ENCODE assay signal across 8 cellular contexts in the genomic region with DNA sequence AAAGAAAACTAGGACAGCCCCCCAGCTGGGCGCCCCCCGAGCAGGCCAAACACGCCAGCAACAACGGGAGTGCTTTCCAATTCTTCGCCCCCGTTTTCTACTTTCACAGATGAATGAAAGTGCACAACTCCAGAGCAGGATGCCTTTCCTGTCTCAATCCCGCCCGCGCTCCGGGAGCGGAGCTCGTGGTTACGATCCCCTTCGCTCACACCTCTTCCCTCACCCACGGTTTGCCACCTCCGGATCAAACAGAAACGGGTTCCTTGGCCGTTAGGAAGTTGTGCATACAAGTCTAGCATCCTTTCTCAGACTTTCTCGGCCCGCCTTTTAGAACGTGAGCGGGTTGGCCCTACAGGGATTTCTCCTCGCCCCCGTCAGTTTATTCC. TPM values are rescaled to one million over a fixed set of nuclear protein-coding genes. Genes with fewer than 3 reads are reported as not detected.
DNase-seq lines count a peak whose midpoint lies in the region; ATAC-seq and TF ChIP-seq lines count a peak whose summit lies in the region.

No MANE protein-coding gene starts in this region.

- no peaks in the 10 kb centered on the region for H3K9me2 ChIP-seq in HCT116 (ENCODE audit: insufficient read depth)

- H3K27me3 Mint-ChIP-seq in CD4-positive, CD25-positive, alpha-beta regulatory T cell: no peaks in the 10 kb centered on the region
- no peaks in the 10 kb centered on the region for H3K27me3 Mint-ChIP-seq in stimulated activated naive B cell treated with anti-CD40 and anti-IgM and Interleukin-4, amounts not matched to agents 10 μg/mL and 1 μg/mL and 100 μg/mL, for 72 hours

- peak overlapping the region; percentile 27 for H2AFZ ChIP-seq in HCT116 (ENCODE audit: low read depth, low read length, poor library complexity, severe bottlenecking)

- peak; percentile 19 to 62 (median 34) for DNase-seq in CD4-positive, CD25-positive, alpha-beta regulatory T cell
- DNase-seq in HCT116 (ENCODE audit: low read depth, low spot score): no peak
- DNase-seq in SK-N-MC (ENCODE audit: low read depth, low spot score): no peak
- DNase-seq in colonic mucosa: peak; percentile 53
- DNase-seq in lung microvascular endothelial cell (ENCODE audit: low read depth in 2 of 2): peak; percentile 50 to 60
- peak; percentile 18 for DNase-seq in stimulated activated naive B cell treated with anti-CD40 and anti-IgM and Interleukin-4, amounts not matched to agents 10 μg/mL and 1 μg/mL and 100 μg/mL, for 72 hours
- no peak for DNase-seq in amniotic stem cell (lab: John Stamatoyannopoulos, UW)

- intact Hi-C loops in HCT116 (cut with micrococcal nuclease) (no loop called here), colonic mucosa (cut with DNase I) (loop anchor here (5.0 kb wide), 1 partner anchor 47 kb away; the partner anchor contains the start of gene TRIM37)

- ATAC-seq in CD4-positive, CD25-positive, alpha-beta regulatory T cell (ENCODE audit: low read depth in 2 of 2): no peak
- ATAC-seq in HCT116 (peak; percentile 2), GM21737 (IDR thresholded peaks at IDR 0.05; ENCODE audit: unreplicated experiment) (no peak)
- no peak for ATAC-seq in stimulated activated naive B cell treated with anti-CD40 and anti-IgM and Interleukin-4, amounts not matched to agents 10 μg/mL and 1 μg/mL and 100 μg/mL, for 72 hours (replicated peaks)

- CTCF ChIA-PET in HCT116 (lab: Charles Lee): no interaction called here

- no peaks in the 10 kb centered on the region for H3K36me3 Mint-ChIP-seq in CD4-positive, CD25-positive, alpha-beta regulatory T cell
- H3K36me3 Mint-ChIP-seq in stimulated activated naive B cell treated with anti-CD40 and anti-IgM and Interleukin-4, amounts not matched to agents 10 μg/mL and 1 μg/mL and 100 μg/mL, for 72 hours: peaks cover 0 to 4% of the 10 kb centered on the region in 2 donors

- no peaks in the 10 kb centered on the region for H3K9me3 ChIP-seq in CD4-positive, CD25-positive, alpha-beta regulatory T cell (ENCODE audit: control insufficient read depth in 2 of 2, low read length in 2 of 2)
- H3K9me3 ChIP-seq in HCT116 (ENCODE audit: control insufficient read depth in 1 of 2, insufficient read depth in 1 of 2, low read depth in 1 of 2, low read length in 2 of 2) (no peaks in the 10 kb centered on the region), SK-N-MC (ENCODE audit: low read depth, low read length) (no peaks in the 10 kb centered on the region), colonic mucosa (no peaks in the 10 kb centered on the region)

- peak overlapping the region; percentile 88 for H3K4me3 ChIP-seq in CD4-positive, CD25-positive, alpha-beta regulatory T cell (ENCODE audit: low read depth, low read length)
- H3K4me3 ChIP-seq in HCT116 (replicated peaks in 1 of 2; ENCODE audit: low read depth in 1 of 2, low read length in 2 of 2): peak overlapping the region; percentile 71 to 80
- H3K4me3 ChIP-seq in SK-N-MC: peak overlapping the region; percentile 97
- peak overlapping the region; percentile 87 for H3K4me3 ChIP-seq in colonic mucosa

- peak overlapping the region; percentile 86 for H3K4me2 ChIP-seq in HCT116 (ENCODE audit: low read length)

- BruUV-seq in HCT116 (replicated peaks; lab: Mats Ljungman, UMichigan): TSS peak; percentile 58

- H3K27ac ChIP-seq in CD4-positive, CD25-positive, alpha-beta regulatory T cell (ENCODE audit: insufficient read depth, low read length, poor library complexity, severe bottlenecking): peak overlapping the region; percentile 79
- H3K27ac ChIP-seq in HCT116 (ENCODE audit: low read depth, low read length): peak overlapping the region; percentile 90
- peak overlapping the region; percentile 98 for H3K27ac ChIP-seq in SK-N-MC
- H3K27ac ChIP-seq in colonic mucosa: peak overlapping the region; percentile 88

- no peaks in the 10 kb centered on the region for H4K20me1 ChIP-seq in HCT116 (ENCODE audit: insufficient read depth)

- TF ChIP-seq POLR2A in HCT116 (IDR thresholded peaks at IDR 0.05; ENCODE audit: borderline replicate concordance, extremely low read depth, insufficient read depth, insufficient read length): no peak

- H3K4me1 ChIP-seq in CD4-positive, CD25-positive, alpha-beta regulatory T cell (ENCODE audit: control insufficient read depth, insufficient read depth, low read length, poor library complexity, severe bottlenecking): peaks cover 55% of the 10 kb centered on the region
- H3K4me1 ChIP-seq in HCT116 (ENCODE audit: control insufficient read depth in 1 of 2, insufficient read depth in 2 of 2, low read length in 2 of 2) (peaks cover 31 to 42% of the 10 kb centered on the region in 2 experiments), colonic mucosa (no peaks in the 10 kb centered on the region)

- no peaks in the 10 kb centered on the region for H3K27me3 ChIP-seq in CD4-positive, CD25-positive, alpha-beta regulatory T cell (ENCODE audit: control insufficient read depth, insufficient read depth, low read length)
- no peaks in the 10 kb centered on the region for H3K27me3 ChIP-seq in HCT116 (ENCODE audit: insufficient read depth, low read length)
- H3K27me3 ChIP-seq in colonic mucosa: no peaks in the 10 kb centered on the region

- no peaks in the 10 kb centered on the region for H3K36me3 ChIP-seq in CD4-positive, CD25-positive, alpha-beta regulatory T cell (ENCODE audit: control insufficient read depth, insufficient read depth, low read length)
- H3K36me3 ChIP-seq in HCT116 (ENCODE audit: control insufficient read depth in 1 of 2, insufficient read depth in 2 of 2, low read length in 2 of 2) (no peaks in the 10 kb centered on the region), SK-N-MC (ENCODE audit: insufficient read depth, low read length) (peaks cover 15% of the 10 kb centered on the region), colonic mucosa (no peaks in the 10 kb centered on the region)

- POLR2A ChIA-PET in HCT116 (lab: Charles Lee): interaction anchor here (1.3 to 1.8 kb wide), 2 partner anchors 17 to 524 kb away, joined by 5 to 11 read pairs; no protein-coding TSS in a partner anchor

- TF ChIP-seq RAD21 in HCT116 (IDR thresholded peaks at IDR 0.05; ENCODE audit: low read depth): no peak

- RAD21 ChIA-PET in HCT116 (lab: Charles Lee; ENCODE audit: low non-redundant PET in 1 of 2, low total read pairs in 2 of 2, uncharacterized antibody in 2 of 2, unreplicated experiment in 2 of 2): interaction anchor here in 1 of 2 experiments (1.3 kb wide), 1 partner anchor 48 kb away, joined by 4 read pairs; the partner anchor contains the start of gene TRIM37

- TF ChIP-seq CTCF in HCT116 (IDR thresholded peaks at IDR 0.05 in 2 of 3, conservative IDR thresholded peaks at IDR 0.05 in 1 of 3; ENCODE audit: borderline replicate concordance in 1 of 3, insufficient read depth in 1 of 3, low read depth in 2 of 3, low read length in 2 of 3): no peak
- TF ChIP-seq CTCF in colonic mucosa (IDR thresholded peaks at IDR 0.05): no peak

- no peak overlapping the region for H3K27ac Mint-ChIP-seq in CD4-positive, CD25-positive, alpha-beta regulatory T cell
- no peak overlapping the region for H3K27ac Mint-ChIP-seq in stimulated activated naive B cell treated with anti-CD40 and anti-IgM and Interleukin-4, amounts not matched to agents 10 μg/mL and 1 μg/mL and 100 μg/mL, for 72 hours

- no peaks in the 10 kb centered on the region for H3K9me3 Mint-ChIP-seq in CD4-positive, CD25-positive, alpha-beta regulatory T cell
- no peaks in the 10 kb centered on the region for H3K9me3 Mint-ChIP-seq in stimulated activated naive B cell treated with anti-CD40 and anti-IgM and Interleukin-4, amounts not matched to agents 10 μg/mL and 1 μg/mL and 100 μg/mL, for 72 hours

- peaks cover 89% of the 10 kb centered on the region for H3K79me2 ChIP-seq in HCT116 (ENCODE audit: insufficient read depth, low read length)

- peaks cover 15 to 57% (median 45%) of the 10 kb centered on the region in 4 donors for H3K4me1 Mint-ChIP-seq in CD4-positive, CD25-positive, alpha-beta regulatory T cell
- H3K4me1 Mint-ChIP-seq in stimulated activated naive B cell treated with anti-CD40 and anti-IgM and Interleukin-4, amounts not matched to agents 10 μg/mL and 1 μg/mL and 100 μg/mL, for 72 hours: peaks cover 11 to 17% of the 10 kb centered on the region in 2 donors

- H3K9ac ChIP-seq in HCT116 (ENCODE audit: low read length) (peak overlapping the region; percentile 94), SK-N-MC (ENCODE audit: insufficient read length) (peak overlapping the region; percentile 98), colonic mucosa (ENCODE audit: low read depth in 2 of 2, low read length in 2 of 2) (peak overlapping the region; percentile 73 to 85)

- no peak overlapping the region for H3K4me3 Mint-ChIP-seq in CD4-positive, CD25-positive, alpha-beta regulatory T cell
- H3K4me3 Mint-ChIP-seq in stimulated activated naive B cell treated with anti-CD40 and anti-IgM and Interleukin-4, amounts not matched to agents 10 μg/mL and 1 μg/mL and 100 μg/mL, for 72 hours: no peak overlapping the region

TF ChIP-seq in HCT116, 20 proteins besides CTCF, POLR2A, EP300 and RAD21 (continues in another document):
- TF ChIP-seq TCF7L2 (IDR thresholded peaks at IDR 0.05; ENCODE audit: borderline replicate concordance, extremely low read depth, insufficient read depth, insufficient read length): no peak
- peak; percentile 60; the same call in 1 of the 2 replicates for TF ChIP-seq ZFX (IDR thresholded peaks at IDR 0.05)
- TF ChIP-seq POLR2AphosphoS5 (IDR thresholded peaks at IDR 0.05; ENCODE audit: low read depth, low read length): peak; percentile 58; the same call in 1 of the 2 replicates

RNA-seq across cellular contexts. Expression of gene SKA2, which starts 0.7 kb away (rescaled TPM):
- 37.7 TPM for total RNA-seq in CD4-positive, CD25-positive, alpha-beta regulatory T cell
- polyA plus RNA-seq in CD4-positive, CD25-positive, alpha-beta regulatory T cell: 10 to 100 TPM; 38.5 to 86.7 (median 68.5) TPM
- total RNA-seq in HCT116 (2021; ENCODE audit: unreplicated experiment) (72.8 TPM), colonic mucosa (10 to 100 TPM; 29.5 to 53.8 TPM), lung microvascular endothelial cell (29.8 and 40.3 TPM in 2 replicates)
- polyA plus RNA-seq in HCT116 (2012): 22.3 and 38.5 TPM in 2 replicates

RNA-seq across cellular contexts. Expression of gene PRR11, which starts 1.2 kb away (rescaled TPM):
- 3.0 TPM for total RNA-seq in CD4-positive, CD25-positive, alpha-beta regulatory T cell
- polyA plus RNA-seq in CD4-positive, CD25-positive, alpha-beta regulatory T cell: 1 to 10 TPM; 1.2 to 1.8 (median 1.5) TPM
- 86.7 TPM for total RNA-seq in HCT116 (2021; ENCODE audit: unreplicated experiment)
- polyA plus RNA-seq in HCT116 (2012): 53.5 and 82.5 TPM in 2 replicates
- 10 to 100 TPM; 10.8 to 34.0 TPM for total RNA-seq in colonic mucosa
- 1.2 and 6.3 TPM in 2 replicates for total RNA-seq in lung microvascular endothelial cell

RNA-seq across cellular contexts. Expression of gene TRIM37, which starts 47.6 kb away (rescaled TPM):
- 27.9 TPM for total RNA-seq in CD4-positive, CD25-positive, alpha-beta regulatory T cell
- polyA plus RNA-seq in CD4-positive, CD25-positive, alpha-beta regulatory T cell: 10 to 100 TPM in 2 of 4 donors, 1 to 10 TPM in 2; 8.5 to 11.6 (median 10.6) TPM
- 55.7 TPM for total RNA-seq in HCT116 (2021; ENCODE audit: unreplicated experiment)
- polyA plus RNA-seq in HCT116 (2012): 19.5 and 21.8 TPM in 2 replicates
- total RNA-seq in colonic mucosa: 10 to 100 TPM; 17.2 to 24.1 TPM
- 33.1 and 33.3 TPM in 2 replicates for total RNA-seq in lung microvascular endothelial cell

RNA-seq across cellular contexts. Expression of gene SMG8, which starts 55.5 kb away (rescaled TPM):
- total RNA-seq in CD4-positive, CD25-positive, alpha-beta regulatory T cell: 10.3 TPM
- 10 to 100 TPM; 10.3 to 16.6 (median 14.0) TPM for polyA plus RNA-seq in CD4-positive, CD25-positive, alpha-beta regulatory T cell
- 21.5 TPM for total RNA-seq in HCT116 (2021; ENCODE audit: unreplicated experiment)
- 9.3 and 12.4 TPM in 2 replicates for polyA plus RNA-seq in HCT116 (2012)
- total RNA-seq in colonic mucosa: 10 to 100 TPM; 11.2 to 12.2 TPM
- 17.0 and 30.0 TPM in 2 replicates for total RNA-seq in lung microvascular endothelial cell

Comparison
In these comparisons a context has a peak if more than half of its experiments do, and no peak if none do; other contexts are left out.
1. DNase-seq: peak in CD4-positive, CD25-positive, alpha-beta regulatory T cell (3 of 3), colonic mucosa (single experiment), lung microvascular endothelial cell (2 of 2) and stimulated activated naive B cell treated with anti-CD40 and anti-IgM and Interleukin-4, amounts not matched to agents 10 μg/mL and 1 μg/mL and 100 μg/mL, for 72 hours (single experiment); none in HCT116 (single experiment), SK-N-MC (single experiment) and amniotic stem cell (single experiment).
2. Peak in every context shown above with its lines, with median percentiles within 50 percentile points of each other: H3K27ac ChIP-seq, H3K4me3 ChIP-seq and H3K9ac ChIP-seq.